In genomic region chr2:216234106-216234505, GRCh38 we compare ENCODE assay signal across 27 cellular contexts.
"Had no signal": no experiment of that assay in that cellular context is flagged by ENCODE, and none has a peak within 500 bp of the region (broad histone marks: within the 10 kb centered on the region; RNA-seq: fewer than 3 reads in every experiment).

No MANE protein-coding gene starts in this region.

- ATAC-seq: activated CD4-positive, alpha-beta T cell treated with anti-CD3 and anti-CD28 coated beads for 36 hours; activated T-cell treated with anti-CD3 and anti-CD28 coated beads, Interleukin-2, amount 50 U/mL, for 4 hours; activated T-helper 17 cell treated with anti-CD3 and anti-CD28 coated beads, Interleukin-2, amount 50 U/mL, for 72 hours; esophagus mucosa; gastrocnemius medialis; heart left ventricle had no signal

- H3K4me1 ChIP-seq: foreskin keratinocyte, gastrocnemius medialis, heart left ventricle had no signal

- H3K27ac Mint-ChIP-seq: activated CD4-positive, alpha-beta T cell treated with anti-CD3 and anti-CD28 coated beads for 36 hours; activated naive CD8-positive, alpha-beta T cell; activated T-helper 17 cell treated with anti-CD3 and anti-CD28 coated beads, Interleukin-2, amount 50 U/mL, for 72 hours; dendritic cell treated with granulocyte-macrophage colony-stimulating factor and Interleukin-4, amounts not matched to agents 40 ng/mL and 50 ng/mL, for 4 days; endodermal cell had no signal

- DNase-seq: activated CD4-positive, alpha-beta T cell treated with anti-CD3 and anti-CD28 coated beads for 36 hours; activated CD4-positive, alpha-beta T cell treated with anti-CD3 and anti-CD28 coated beads, Interleukin-2, amount 50 U/mL, for 1 hour; activated CD4-positive, alpha-beta T cell treated with anti-CD3 and anti-CD28 coated beads, Interleukin-2, amount 50 U/mL, for 48 hours; activated CD4-positive, CD25-positive, alpha-beta regulatory T cell; activated CD4-positive, CD25-positive, alpha-beta regulatory T cell treated with anti-CD3 and anti-CD28 coated beads, Interleukin-2, amount 50 U/mL, for 72 hours; activated effector memory CD4-positive, alpha-beta T cell treated with Interleukin-2 at 50 U/mL for 16 hours; activated gamma-delta T cell treated with Interleukin-2 at 50 U/mL for 16 hours; activated naive CD4-positive, alpha-beta T cell treated with anti-CD3 and anti-CD28 coated beads, Interleukin-2, amount 50 U/mL, for 16 hours; activated naive CD4-positive, alpha-beta T cell treated with Interleukin-2 at 50 U/mL for 16 hours; activated T-cell treated with anti-CD3 and anti-CD28 coated beads, Interleukin-2, amount 50 U/mL, for 4 hours; amniotic stem cell; anterior cingulate cortex; brain microvascular endothelial cell; dorsolateral prefrontal cortex; effector memory CD4-positive, alpha-beta T cell; endodermal cell; gastrocnemius medialis; glutamatergic neuron; heart left ventricle; T-helper 2 cell had no signal

- H3K27me3 ChIP-seq: brain microvascular endothelial cell, foreskin keratinocyte, gastrocnemius medialis, heart left ventricle had no signal

- H3K4me1 Mint-ChIP-seq: activated CD4-positive, alpha-beta T cell treated with anti-CD3 and anti-CD28 coated beads for 36 hours; activated T-helper 17 cell treated with anti-CD3 and anti-CD28 coated beads, Interleukin-2, amount 50 U/mL, for 72 hours; endodermal cell had no signal

- H3K27me3 Mint-ChIP-seq: activated CD4-positive, alpha-beta T cell treated with anti-CD3 and anti-CD28 coated beads for 36 hours; activated naive CD8-positive, alpha-beta T cell; activated T-helper 17 cell treated with anti-CD3 and anti-CD28 coated beads, Interleukin-2, amount 50 U/mL, for 72 hours; central memory CD8-positive, alpha-beta T cell; dendritic cell treated with granulocyte-macrophage colony-stimulating factor and Interleukin-4, amounts not matched to agents 40 ng/mL and 50 ng/mL, for 4 days had no signal

- H3K27ac ChIP-seq: brain microvascular endothelial cell, coronary artery, dorsolateral prefrontal cortex, foreskin keratinocyte, gastrocnemius medialis, heart left ventricle had no signal

- H3K36me3 ChIP-seq: brain microvascular endothelial cell, gastrocnemius medialis, heart left ventricle had no signal

- H3K4me3 Mint-ChIP-seq: activated CD4-positive, alpha-beta T cell treated with anti-CD3 and anti-CD28 coated beads for 36 hours; activated naive CD8-positive, alpha-beta T cell; activated T-cell treated with anti-CD3 and anti-CD28 coated beads, Interleukin-2, amount 50 U/mL, for 4 hours; activated T-helper 17 cell treated with anti-CD3 and anti-CD28 coated beads, Interleukin-2, amount 50 U/mL, for 72 hours; central memory CD8-positive, alpha-beta T cell; dendritic cell treated with granulocyte-macrophage colony-stimulating factor and Interleukin-4, amounts not matched to agents 40 ng/mL and 50 ng/mL, for 4 days; endodermal cell had no signal

- H3K4me3 ChIP-seq: coronary artery, dorsolateral prefrontal cortex, gastrocnemius medialis, heart left ventricle had no signal
